ENCODE assay signal across 28 cellular contexts in genomic region chr5:100175346-100175745, GRCh38.
"Had no signal": no experiment of that assay in that cellular context is flagged by ENCODE, and none has a peak within 500 bp of the region (broad histone marks: within the 10 kb centered on the region; RNA-seq: fewer than 3 reads in every experiment).

No MANE protein-coding gene starts in this region.

- H3K9me3 ChIP-seq: ascending aorta, esophagus muscularis mucosa, gastroesophageal sphincter had no signal

- H3K4me3 ChIP-seq: ascending aorta, coronary artery, dorsolateral prefrontal cortex, esophagus muscularis mucosa, gastroesophageal sphincter had no signal

- H3K27ac ChIP-seq: ascending aorta, brain microvascular endothelial cell, coronary artery, dorsolateral prefrontal cortex, esophagus muscularis mucosa, foreskin keratinocyte, gastroesophageal sphincter had no signal

- H3K4me1 ChIP-seq: ascending aorta, esophagus muscularis mucosa, foreskin keratinocyte, gastroesophageal sphincter had no signal

- ATAC-seq: activated CD4-positive, alpha-beta T cell treated with anti-CD3 and anti-CD28 coated beads for 36 hours; activated CD8-positive, alpha-beta memory T cell treated with anti-CD3 and anti-CD28 coated beads, Interleukin-2, amount 10 ng/mL, durations not matched to agents 7 days and 5 days; activated CD8-positive, alpha-beta T cell treated with anti-CD3 and anti-CD28 coated beads, Interleukin-2, amount 10 ng/mL, durations not matched to agents 7 days and 5 days; activated naive CD4-positive, alpha-beta T cell treated with anti-CD3 and anti-CD28 coated beads, Interleukin-2, amount 50 U/mL, for 72 hours; foreskin keratinocyte; gastroesophageal sphincter; T-helper 17 cell had no signal

- DNase-seq: activated CD4-positive, alpha-beta memory T cell treated with anti-CD3 and anti-CD28 coated beads for 36 hours; activated CD4-positive, alpha-beta T cell treated with anti-CD3 and anti-CD28 coated beads for 36 hours; activated CD4-positive, alpha-beta T cell treated with anti-CD3 and anti-CD28 coated beads, Interleukin-2, amount 10 ng/mL, durations not matched to agents 24 days and 14 days; activated CD4-positive, CD25-positive, alpha-beta regulatory T cell; activated CD4-positive, CD25-positive, alpha-beta regulatory T cell treated with anti-CD3 and anti-CD28 coated beads, Interleukin-2, amount 50 U/mL, for 72 hours; activated CD8-positive, alpha-beta memory T cell treated with anti-CD3 and anti-CD28 coated beads, Interleukin-2, amount 10 ng/mL, durations not matched to agents 7 days and 5 days; activated CD8-positive, alpha-beta memory T cell treated with anti-CD3 and anti-CD28 coated beads, Interleukin-2, amount 50 U/mL, for 4 hours; activated CD8-positive, alpha-beta T cell treated with anti-CD3 and anti-CD28 coated beads, Interleukin-2, amount 10 ng/mL, durations not matched to agents 7 days and 5 days; activated effector memory CD4-positive, alpha-beta T cell treated with anti-CD3 and anti-CD28 coated beads, Interleukin-2, amount 50 U/mL, for 16 hours; activated naive CD4-positive, alpha-beta T cell treated with anti-CD3 and anti-CD28 coated beads for 36 hours; activated naive CD8-positive, alpha-beta T cell treated with anti-CD3 and anti-CD28 coated beads, Interleukin-2, amount 10 ng/mL, durations not matched to agents 7 days and 5 days; activated T-cell treated with anti-CD3 and anti-CD28 coated beads, Interleukin-2, amount 50 U/mL, for 1 hour; activated T-cell treated with anti-CD3 and anti-CD28 coated beads, Interleukin-2, amount 50 U/mL, for 48 hours; brain microvascular endothelial cell; dorsolateral prefrontal cortex; effector memory CD4-positive, alpha-beta T cell; endodermal cell; erythroblast; foreskin keratinocyte; head of caudate nucleus; T-helper 1 cell; T-helper 17 cell; T1000 had no signal

- H3K36me3 ChIP-seq: ascending aorta, brain microvascular endothelial cell, esophagus muscularis mucosa, gastroesophageal sphincter had no signal

- H3K27me3 ChIP-seq: ascending aorta, brain microvascular endothelial cell, dorsolateral prefrontal cortex, esophagus muscularis mucosa, foreskin keratinocyte, gastroesophageal sphincter had no signal
